ENCODE assay signal across 28 cellular contexts in genomic region chr11:63504054-63504453, GRCh38. TPM values are rescaled to one million over a fixed set of nuclear protein-coding genes. Genes with fewer than 3 reads are reported as not detected.
"Had no signal": no experiment of that assay in that cellular context is flagged by ENCODE, and none has a peak within 500 bp of the region (broad histone marks: within the 10 kb centered on the region; RNA-seq: fewer than 3 reads in every experiment).

No MANE protein-coding gene starts in this region.

- H3K4me1 ChIP-seq: SJCRH30 had no signal

- ATAC-seq: activated CD8-positive, alpha-beta T cell treated with anti-CD3 and anti-CD28 coated beads, Interleukin-2, amount 10 ng/mL, durations not matched to agents 7 days and 5 days; Panc1 had no signal

- H3K4me3 ChIP-seq: SJCRH30 had no signal

- H3K27ac ChIP-seq: RWPE1, SJCRH30 had no signal

- H3K27ac Mint-ChIP-seq: activated CD8-positive, alpha-beta T cell treated with anti-CD3 and anti-CD28 coated beads, Interleukin-2, amount 10 ng/mL, durations not matched to agents 7 days and 5 days; activated naive CD4-positive, alpha-beta T cell treated with anti-CD3 and anti-CD28 coated beads, Interleukin-2, amount 50 U/mL, for 24 hours; activated T-cell treated with anti-CD3 and anti-CD28 coated beads, Interleukin-2, amount 50 U/mL, for 24 hours; activated T-helper 1 cell treated with anti-CD3 and anti-CD28 coated beads, Interleukin-12 subunit alpha, Interleukin-12 subunit beta, Interleukin-2, Interleukin-4 antibody, amounts not matched to agents 30 ng/mL and 10 ng/mL and 1 ng/mL, durations not matched to agents 14 hours and 24 hours and 36 hours; T-helper 1 cell treated with Interleukin-12 subunit alpha and Interleukin-12 subunit beta and Interleukin-4 antibody, amounts not matched to agents 30 μg/mL and 1 μg/mL, for 36 hours had no signal

- H3K27me3 ChIP-seq: SJCRH30 had no signal

- DNase-seq: activated CD4-positive, alpha-beta T cell treated with anti-CD3 and anti-CD28 coated beads for 48 hours; activated CD4-positive, alpha-beta T cell treated with anti-CD3 and anti-CD28 coated beads, Interleukin-2, amount 50 U/mL, for 4 hours; activated CD4-positive, CD25-positive, alpha-beta regulatory T cell treated with anti-CD3 and anti-CD28 coated beads, Interleukin-2, amount 50 U/mL, for 72 hours; activated CD8-positive, alpha-beta memory T cell treated with anti-CD3 and anti-CD28 coated beads, Interleukin-2, amount 50 U/mL, for 48 hours; activated CD8-positive, alpha-beta T cell treated with anti-CD3 and anti-CD28 coated beads, Interleukin-2, amount 10 ng/mL, durations not matched to agents 7 days and 5 days; activated effector memory CD4-positive, alpha-beta T cell treated with Interleukin-2 at 50 U/mL for 16 hours; activated naive CD4-positive, alpha-beta T cell; activated T-cell treated with anti-CD3 and anti-CD28 coated beads, Interleukin-2, amount 50 U/mL, for 24 hours; amygdala; Karpas-422; MM.1S; NCI-H1105 treated with DMSO at 0.1 percent for 48 hours; NCI-H1436 treated with DMSO at 0.1 percent for 48 hours; NCI-H187; NCI-H2081; NCI-H510A treated with DMSO at 0.1 percent for 48 hours; NCI-H69; NK-92 treated with Interleukin-12 subunit alpha and Interleukin-12 subunit beta, amount 100 ng/mL, for 24 hours; OCI-M1; SJCRH30; SK-N-SH; SW 1271 had no signal

- H3K27me3 Mint-ChIP-seq: activated naive CD4-positive, alpha-beta T cell treated with anti-CD3 and anti-CD28 coated beads, Interleukin-2, amount 50 U/mL, for 24 hours; activated T-cell treated with anti-CD3 and anti-CD28 coated beads, Interleukin-2, amount 50 U/mL, for 24 hours had no signal

- H3K4me2 ChIP-seq: SK-N-SH had no signal

- H3K9me3 Mint-ChIP-seq: activated naive CD4-positive, alpha-beta T cell treated with anti-CD3 and anti-CD28 coated beads, Interleukin-2, amount 50 U/mL, for 24 hours had no signal

- H3K4me3 Mint-ChIP-seq: activated CD8-positive, alpha-beta T cell treated with anti-CD3 and anti-CD28 coated beads, Interleukin-2, amount 10 ng/mL, durations not matched to agents 7 days and 5 days; activated naive CD4-positive, alpha-beta T cell treated with anti-CD3 and anti-CD28 coated beads, Interleukin-2, amount 50 U/mL, for 24 hours; activated T-cell treated with anti-CD3 and anti-CD28 coated beads, Interleukin-2, amount 50 U/mL, for 24 hours; activated T-helper 1 cell treated with anti-CD3 and anti-CD28 coated beads, Interleukin-12 subunit alpha, Interleukin-12 subunit beta, Interleukin-2, Interleukin-4 antibody, amounts not matched to agents 30 ng/mL and 10 ng/mL and 1 ng/mL, durations not matched to agents 14 hours and 24 hours and 36 hours; T-helper 1 cell treated with Interleukin-12 subunit alpha and Interleukin-12 subunit beta and Interleukin-4 antibody, amounts not matched to agents 30 μg/mL and 1 μg/mL, for 36 hours had no signal

- H3K36me3 ChIP-seq: SJCRH30 had no signal

- H3K9ac ChIP-seq: SK-N-SH had no signal

RNA-seq across cellular contexts. Expression of gene LGALS12, which starts 1.8 kb away (rescaled TPM):
- total RNA-seq: activated CD8-positive, alpha-beta T cell treated with anti-CD3 and anti-CD28 coated beads, Interleukin-2, amount 10 ng/mL, durations not matched to agents 7 days and 5 days; activated T-helper 1 cell treated with anti-CD3 and anti-CD28 coated beads, Interleukin-12 subunit alpha, Interleukin-12 subunit beta, Interleukin-2, Interleukin-4 antibody, amounts not matched to agents 30 ng/mL and 10 ng/mL and 1 ng/mL, durations not matched to agents 14 hours and 24 hours and 36 hours had no signal
- polyA plus RNA-seq: SK-N-SH had no signal

RNA-seq across cellular contexts. Expression of gene PLAAT5, which starts 13.1 kb away (rescaled TPM):
- total RNA-seq: activated T-helper 1 cell treated with anti-CD3 and anti-CD28 coated beads, Interleukin-12 subunit alpha, Interleukin-12 subunit beta, Interleukin-2, Interleukin-4 antibody, amounts not matched to agents 30 ng/mL and 10 ng/mL and 1 ng/mL, durations not matched to agents 14 hours and 24 hours and 36 hours had no signal
- polyA plus RNA-seq: SK-N-SH had no signal

RNA-seq across cellular contexts. Expression of gene PLAAT2, which starts 59.1 kb away (rescaled TPM):
- total RNA-seq: activated T-helper 1 cell treated with anti-CD3 and anti-CD28 coated beads, Interleukin-12 subunit alpha, Interleukin-12 subunit beta, Interleukin-2, Interleukin-4 antibody, amounts not matched to agents 30 ng/mL and 10 ng/mL and 1 ng/mL, durations not matched to agents 14 hours and 24 hours and 36 hours; cardiac septum; SJCRH30 had no signal
